In genomic region chr3:47034868-47035489, GRCh38 we compare ENCODE assay signal across 15 cellular contexts. TPM values are rescaled to one million over a fixed set of nuclear protein-coding genes. Genes with fewer than 3 reads are reported as not detected.
DNase-seq lines count a peak whose midpoint lies in the region; ATAC-seq and TF ChIP-seq lines count a peak whose summit lies in the region.
"Had no signal": no experiment of that assay in that cellular context is flagged by ENCODE, and none has a peak within 500 bp of the region (broad histone marks: within the 10 kb centered on the region; RNA-seq: fewer than 3 reads in every experiment).

No MANE protein-coding gene starts in this region.

- CTCF ChIA-PET in CD4-positive, alpha-beta T cell (lab: Charles Lee), result interaction anchor here (1.0 kb wide), 1 partner anchor 112 kb away, joined by 3 read pairs; no protein-coding TSS in a partner anchor

- no peak for TF ChIP-seq CTCF in CD4-positive, alpha-beta T cell (IDR thresholded peaks at IDR 0.05)
- no peak for TF ChIP-seq CTCF in prostate gland (IDR thresholded peaks at IDR 0.05)

- intact Hi-C loops in CD4-positive, alpha-beta T cell (cut with DNase I, micrococcal nuclease), result loop anchor here in 1 of 2 experiments (10.0 kb wide), 1 partner anchor 50 kb away; no protein-coding TSS in a partner anchor
- intact Hi-C loops in prostate gland (cut with DNase I), result no loop called here

- WGBS in prostate gland, result 34% methylated on average over 2 of the region's 2 CpGs

- no peaks in the 10 kb centered on the region for H3K9me3 ChIP-seq in CD4-positive, alpha-beta T cell (ENCODE audit: control insufficient read depth, low read length)
- no peaks in the 10 kb centered on the region for H3K9me3 ChIP-seq in prostate gland
- H3K9me3 ChIP-seq: breast epithelium had no signal

- peaks cover 78% of the 10 kb centered on the region for H3K36me3 Mint-ChIP-seq in CD4-positive, alpha-beta T cell (ENCODE audit: low read depth)
- peaks cover 13% of the 10 kb centered on the region for H3K36me3 Mint-ChIP-seq in IgD-negative memory B cell

- POLR2A ChIA-PET in CD4-positive, alpha-beta T cell (lab: Charles Lee), result no interaction called here

- peaks cover 36% of the 10 kb centered on the region for H3K4me1 Mint-ChIP-seq in CD4-positive, alpha-beta T cell (ENCODE audit: low read depth)
- H3K4me1 Mint-ChIP-seq in IgD-negative memory B cell, result peaks cover 22 to 24% (median 22%) of the 10 kb centered on the region in 3 donors
- H3K4me1 Mint-ChIP-seq: GM23338 had no signal

- H3K27ac Mint-ChIP-seq in CD4-positive, alpha-beta T cell, result peak overlapping the region; percentile 71
- peak overlapping the region in 2 of 3 donors; percentile 51 to 92 for H3K27ac Mint-ChIP-seq in IgD-negative memory B cell
- H3K27ac Mint-ChIP-seq: GM23338 had no signal

- H3K27ac ChIP-seq in CD4-positive, alpha-beta T cell (ENCODE audit: low read depth, low read length), result no peak overlapping the region
- H3K27ac ChIP-seq in cingulate gyrus (ENCODE audit: low read depth, low read length) (peak overlapping the region; percentile 61), prostate gland (no peak overlapping the region)

- no peak for TF ChIP-seq POLR2A in prostate gland (IDR thresholded peaks at IDR 0.05)

- H3K36me3 ChIP-seq in prostate gland, result peaks cover 0 to 4% of the 10 kb centered on the region in 2 donors
- H3K36me3 ChIP-seq: breast epithelium had no signal

- no peak for ATAC-seq in CD4-positive, alpha-beta T cell (ENCODE audit: poor library complexity)
- ATAC-seq in GM18873 (IDR thresholded peaks at IDR 0.05; ENCODE audit: low FRiP score, unreplicated experiment), result no peak
- ATAC-seq: GM23338, left cardiac atrium had no signal

- no peaks in the 10 kb centered on the region for H3K27me3 Mint-ChIP-seq in CD4-positive, alpha-beta T cell
- no peaks in the 10 kb centered on the region for H3K27me3 Mint-ChIP-seq in IgD-negative memory B cell

- H3K4me3 ChIP-seq in prostate gland, result no peak overlapping the region
- H3K4me3 ChIP-seq: breast epithelium, GM23338 had no signal

- H3K4me3 Mint-ChIP-seq in CD4-positive, alpha-beta T cell, result no peak overlapping the region
- no peak overlapping the region for H3K4me3 Mint-ChIP-seq in IgD-negative memory B cell
- H3K4me3 Mint-ChIP-seq: GM23338 had no signal

- DNase-seq in CD4-positive, alpha-beta T cell, result no peak
- DNase-seq in prostate gland (ENCODE audit: low spot score), result peak; percentile 30
- DNase-seq in NCI-H187 (lab: John Stamatoyannopoulos, UW), result no peak
- DNase-seq in GF-D8 (lab: John Stamatoyannopoulos, UW), result no peak
- DNase-seq: activated naive CD4-positive, alpha-beta T cell; DMS79; effector CD4-positive, alpha-beta T cell; left cardiac atrium; NCI-H146; NCI-H446 had no signal

- H3K27me3 ChIP-seq in CD4-positive, alpha-beta T cell (ENCODE audit: control insufficient read depth, insufficient read depth, low read length), result no peaks in the 10 kb centered on the region
- H3K27me3 ChIP-seq in prostate gland (replicated peaks; ENCODE audit: insufficient read depth), result no peaks in the 10 kb centered on the region
- H3K27me3 ChIP-seq: breast epithelium had no signal

- H3K4me1 ChIP-seq in prostate gland (replicated peaks), result no peaks in the 10 kb centered on the region

- no peaks in the 10 kb centered on the region for H3K9me3 Mint-ChIP-seq in CD4-positive, alpha-beta T cell
- H3K9me3 Mint-ChIP-seq in IgD-negative memory B cell, result no peaks in the 10 kb centered on the region

RNA-seq across cellular contexts. Expression of gene NBEAL2, which starts 55.5 kb away (rescaled TPM):
- 100 to 1,000 TPM; 163 to 170 TPM for total RNA-seq in CD4-positive, alpha-beta T cell
- 6.7 TPM for polyA plus RNA-seq in IgD-negative memory B cell
- 10 to 100 TPM; 25.8 to 53.5 TPM for total RNA-seq in prostate gland

RNA-seq across cellular contexts. Expression of gene CCDC12, which starts 58.4 kb away (rescaled TPM):
- 10 to 100 TPM; 57.5 to 59.5 TPM for total RNA-seq in CD4-positive, alpha-beta T cell
- 151 TPM for polyA plus RNA-seq in IgD-negative memory B cell
- total RNA-seq in prostate gland, result 10 to 100 TPM; 34.6 to 78.7 TPM
